ENCODE assay signal across 8 cellular contexts in genomic region chr14:68685419-68686211, GRCh38.
DNase-seq lines count a peak whose midpoint lies in the region; ATAC-seq and TF ChIP-seq lines count a peak whose summit lies in the region.

No MANE protein-coding gene starts in this region.

- H3K27me3 Mint-ChIP-seq in MCF 10A (ENCODE audit: insufficient read depth, unreplicated experiment): no peaks in the 10 kb centered on the region

- CTCF ChIA-PET in MCF 10A (lab: Yijun Ruan, JAX): interaction anchor here (0.7 to 1.6 kb wide), 3 partner anchors 95 to 1453 kb away, joined by 4 to 6 read pairs (median 4); no protein-coding TSS in a partner anchor

- intact Hi-C loops in MCF 10A (cut with micrococcal nuclease): loop anchor here (1.0 to 10.0 kb wide), 4 partner anchors 10 to 281 kb away; no protein-coding TSS in a partner anchor

- H3K4me3 Mint-ChIP-seq in MCF 10A (ENCODE audit: unreplicated experiment): peak overlapping the region; percentile 1

- H3K4me1 Mint-ChIP-seq in MCF 10A (ENCODE audit: insufficient read depth, unreplicated experiment): peaks cover 67% of the 10 kb centered on the region

- WGBS in urinary bladder: 86% methylated on average over 12 of the region's 12 CpGs

- H3K27ac ChIP-seq in urinary bladder (ENCODE audit: low read depth): peak overlapping the region; percentile 4

- peak; percentile 78 for ATAC-seq in GM19395 (IDR thresholded peaks at IDR 0.05; ENCODE audit: unreplicated experiment)
- peak; percentile 83 for ATAC-seq in HG03460 (IDR thresholded peaks at IDR 0.05; ENCODE audit: unreplicated experiment)

- DNase-seq in AG08395 (ENCODE audit: low spot score): peak; percentile 38
- peak; percentile 90 for DNase-seq in T-helper 22 cell (ENCODE audit: low read depth)
- peak; percentile 91 for DNase-seq in MCF 10A (ENCODE audit: unreplicated experiment)
- DNase-seq in non-pigmented ciliary epithelial cell (ENCODE audit: low read depth): peak; percentile 58
- DNase-seq in GF-D8 (lab: John Stamatoyannopoulos, UW): no peak

- H3K36me3 ChIP-seq in urinary bladder (ENCODE audit: insufficient read depth): no peaks in the 10 kb centered on the region

- no peaks in the 10 kb centered on the region for H3K9me3 Mint-ChIP-seq in MCF 10A (ENCODE audit: unreplicated experiment)

- no peak for TF ChIP-seq CTCF in MCF 10A (IDR thresholded peaks at IDR 0.05; ENCODE audit: unreplicated experiment)

- BruUV-seq in MCF 10A (replicated peaks; lab: Mats Ljungman, UMichigan): TSS peak; percentile 68

- H3K27ac Mint-ChIP-seq in MCF 10A (ENCODE audit: low read depth, unreplicated experiment): peak overlapping the region; percentile 96

- H3K36me3 Mint-ChIP-seq in MCF 10A (ENCODE audit: insufficient read depth, unreplicated experiment): peaks cover 9% of the 10 kb centered on the region

- H3K4me1 ChIP-seq in urinary bladder (ENCODE audit: insufficient read depth): peaks cover 2% of the 10 kb centered on the region

- H3K4me3 ChIP-seq in urinary bladder (ENCODE audit: low read depth, low read length): no peak overlapping the region

- POLR2A ChIA-PET in MCF 10A (lab: Yijun Ruan, JAX): interaction anchor here (0.6 to 8.5 kb wide), 19 partner anchors 9 to 745 kb away, joined by 3 to 229 read pairs (median 5); partner anchors contain the start of gene ZFP36L1
